In the genomic region with DNA sequence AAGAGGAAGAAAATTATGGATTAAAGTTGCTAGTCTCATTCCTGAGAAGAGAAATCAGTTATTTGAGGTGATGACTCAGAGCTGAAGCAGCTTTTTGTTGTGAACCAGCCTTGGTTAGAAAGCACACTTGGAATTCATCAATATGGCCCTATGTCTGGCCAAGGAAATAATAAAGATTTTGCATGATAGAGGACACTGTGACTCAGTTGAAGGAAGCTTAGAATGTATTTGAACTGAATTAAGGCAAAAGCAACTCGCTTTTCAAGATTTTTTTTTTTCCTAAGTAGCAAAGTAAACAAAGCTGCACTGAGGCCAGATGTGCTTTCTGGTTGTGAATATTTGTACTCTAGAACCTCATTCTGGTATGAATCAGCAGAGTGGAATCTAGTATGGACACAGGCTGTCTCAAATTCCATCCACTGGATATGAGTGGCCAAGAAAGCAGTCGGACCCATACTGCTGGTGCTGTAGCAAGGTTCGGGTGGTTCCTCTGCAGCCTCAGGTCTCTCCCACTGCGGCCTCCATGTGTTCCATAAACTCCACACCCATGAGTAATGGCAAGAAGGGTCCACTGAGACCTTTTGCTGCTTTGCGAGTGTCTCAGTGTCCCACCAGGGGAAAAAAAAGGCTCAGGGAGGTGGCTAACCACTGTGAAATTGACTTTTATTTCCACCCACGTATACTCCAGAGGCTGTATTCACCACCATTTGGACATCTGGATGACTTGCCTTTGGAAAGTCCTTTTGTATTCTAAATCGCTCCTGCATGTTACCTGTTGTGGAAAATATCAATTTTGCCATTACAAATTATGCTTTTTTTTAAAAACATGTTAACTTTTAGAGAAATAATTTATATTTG, we compare ENCODE assay signal across 8 cellular contexts. TPM values are rescaled to one million over a fixed set of nuclear protein-coding genes. Genes with fewer than 3 reads are reported as not detected.
A peak's percentile ranks its signal among the peaks of the same experiment; 100 is the strongest.
DNase-seq lines count a peak whose midpoint lies in the region; ATAC-seq and TF ChIP-seq lines count a peak whose summit lies in the region.

No MANE protein-coding gene starts in this region.

- intact Hi-C loops in Caco-2 (cut with micrococcal nuclease; ENCODE audit: unreplicated experiment) (loop anchor here (1.0 to 5.0 kb wide), 2 partner anchors 33 to 42 kb away; no protein-coding TSS in a partner anchor), PC-3 (cut with micrococcal nuclease) (loop anchor here (1.0 to 2.0 kb wide), 4 partner anchors 30 to 141 kb away; partner anchors contain the start of gene TGFBR2), left colon (cut with DNase I, micrococcal nuclease) (no loop called here)

- H3K9me3 ChIP-seq in Caco-2 (no peaks in the 10 kb centered on the region), PC-3 (ENCODE audit: low read length) (no peaks in the 10 kb centered on the region), endodermal cell (ENCODE audit: control insufficient read depth, low read length) (no peaks in the 10 kb centered on the region)

- H3K4me1 Mint-ChIP-seq in Caco-2 (ENCODE audit: low read depth, unreplicated experiment) (peaks cover 69% of the 10 kb centered on the region), endodermal cell (peaks cover 42% of the 10 kb centered on the region)
- H3K4me1 Mint-ChIP-seq in natural killer cell treated with Interleukin-12 subunit alpha and Interleukin-12 subunit beta and Interleukin-15 and Interleukin-18, amount 100 ng/mL, for 72 hours (ENCODE audit: low read depth in 2 of 2) = peaks cover 73 to 88% of the 10 kb centered on the region in 2 donors

- H4K20me1 ChIP-seq in PC-3 (ENCODE audit: low read length) = no peaks in the 10 kb centered on the region

- DNase-seq in Caco-2 (peak in 1 of 2 experiments; percentile 42), PC-3 (peak; percentile 97), endodermal cell (no peak), left colon (no peak), NCI-H82 (lab: John Stamatoyannopoulos, UW) (no peak)
- DNase-seq in natural killer cell treated with Interleukin-12 subunit alpha and Interleukin-12 subunit beta and Interleukin-15 and Interleukin-18, amount 100 ng/mL, for 72 hours (ENCODE audit: low spot score) = no peak

- POLR2A ChIA-PET in Caco-2 (lab: Charles Lee) = no interaction called here
- POLR2A ChIA-PET in PC-3 (lab: Charles Lee; ENCODE audit: unreplicated experiment) = interaction anchor here (0.5 to 1.0 kb wide), 6 partner anchors 44 to 545 kb away, joined by 3 to 14 read pairs (median 6); partner anchors contain the start of gene TGFBR2

- H3K79me2 ChIP-seq in PC-3 (ENCODE audit: low read length) = peaks cover 43% of the 10 kb centered on the region

- H3K4me1 ChIP-seq in Caco-2 (peaks cover 49% of the 10 kb centered on the region), PC-3 (ENCODE audit: insufficient read depth, low read length) (peaks cover 63% of the 10 kb centered on the region), endodermal cell (ENCODE audit: control insufficient read depth, insufficient read depth, low read length) (peaks cover 9% of the 10 kb centered on the region)

- H3K9me2 ChIP-seq in PC-3 (replicated peaks; ENCODE audit: low read length) = no peaks in the 10 kb centered on the region

- peak overlapping the region; percentile 69 for H3K4me2 ChIP-seq in PC-3 (ENCODE audit: low read length)

- no peaks in the 10 kb centered on the region for H3K9me3 Mint-ChIP-seq in Caco-2 (ENCODE audit: unreplicated experiment)
- no peaks in the 10 kb centered on the region for H3K9me3 Mint-ChIP-seq in endodermal cell
- no peaks in the 10 kb centered on the region for H3K9me3 Mint-ChIP-seq in natural killer cell treated with Interleukin-12 subunit alpha and Interleukin-12 subunit beta and Interleukin-15 and Interleukin-18, amount 100 ng/mL, for 72 hours

- H3K4me3 Mint-ChIP-seq in Caco-2 (ENCODE audit: unreplicated experiment) (peak overlapping the region; percentile 5), endodermal cell (no peak overlapping the region)
- H3K4me3 Mint-ChIP-seq in natural killer cell treated with Interleukin-12 subunit alpha and Interleukin-12 subunit beta and Interleukin-15 and Interleukin-18, amount 100 ng/mL, for 72 hours = peak overlapping the region; percentile 71

- H3K36me3 ChIP-seq in Caco-2 (ENCODE audit: control insufficient read depth, insufficient read depth, low read length) (peaks cover 8% of the 10 kb centered on the region), PC-3 (ENCODE audit: low read depth, low read length) (peaks cover 67% of the 10 kb centered on the region), endodermal cell (ENCODE audit: control insufficient read depth, insufficient read depth, low read length) (peaks cover 41% of the 10 kb centered on the region)

- no TSS peak for BruUV-seq in Caco-2 (replicated peaks; lab: Mats Ljungman, UMichigan)
- no TSS peak for BruUV-seq in PC-3 (replicated peaks; lab: Mats Ljungman, UMichigan)

- ATAC-seq in PC-3 = peak; percentile 84
- ATAC-seq in natural killer cell treated with Interleukin-12 subunit alpha and Interleukin-12 subunit beta and Interleukin-15 and Interleukin-18, amount 100 ng/mL, for 72 hours = no peak
- ATAC-seq in left colon = no peak
- ATAC-seq in HG03469 (IDR thresholded peaks at IDR 0.05; ENCODE audit: unreplicated experiment) = no peak
- ATAC-seq in GM21786 (IDR thresholded peaks at IDR 0.05; ENCODE audit: unreplicated experiment) = no peak

- peak overlapping the region; percentile 87 for H3K27ac ChIP-seq in PC-3 (ENCODE audit: low read length)
- H3K27ac ChIP-seq in endodermal cell (ENCODE audit: low read depth, low read length) = peak overlapping the region; percentile 31

- H3K4me3 ChIP-seq in Caco-2 (ENCODE audit: low read depth, low read length) (no peak overlapping the region), PC-3 (ENCODE audit: low read length) (peak overlapping the region; percentile 23; the same call in 1 of the 2 replicates), endodermal cell (ENCODE audit: low read length) (no peak overlapping the region)

- H3F3A ChIP-seq in PC-3 (ENCODE audit: low read length, unreplicated experiment) = peaks cover 25% of the 10 kb centered on the region

- CTCF ChIA-PET in Caco-2 (lab: Charles Lee) (no interaction called here), PC-3 (lab: Charles Lee) (no interaction called here)

- H3K27ac Mint-ChIP-seq in Caco-2 (ENCODE audit: unreplicated experiment) (peak overlapping the region; percentile 46), endodermal cell (peak overlapping the region; percentile 71)
- peak overlapping the region; percentile 81 to 99 for H3K27ac Mint-ChIP-seq in natural killer cell treated with Interleukin-12 subunit alpha and Interleukin-12 subunit beta and Interleukin-15 and Interleukin-18, amount 100 ng/mL, for 72 hours

- no peaks in the 10 kb centered on the region for H3K27me3 Mint-ChIP-seq in Caco-2 (ENCODE audit: insufficient read depth, unreplicated experiment)
- no peaks in the 10 kb centered on the region for H3K27me3 Mint-ChIP-seq in endodermal cell (ENCODE audit: insufficient read depth)
- H3K27me3 Mint-ChIP-seq in natural killer cell treated with Interleukin-12 subunit alpha and Interleukin-12 subunit beta and Interleukin-15 and Interleukin-18, amount 100 ng/mL, for 72 hours = no peaks in the 10 kb centered on the region

- no peak overlapping the region for H2AFZ ChIP-seq in PC-3 (ENCODE audit: low read length)

- H3K27me3 ChIP-seq in Caco-2 (replicated peaks; ENCODE audit: control insufficient read depth, insufficient read depth, low read length) = no peaks in the 10 kb centered on the region
- H3K27me3 ChIP-seq in PC-3 (ENCODE audit: low read length) = no peaks in the 10 kb centered on the region
- H3K27me3 ChIP-seq in endodermal cell (ENCODE audit: control insufficient read depth, insufficient read depth, low read length, poor library complexity, severe bottlenecking) = no peaks in the 10 kb centered on the region

- H3K9ac ChIP-seq in PC-3 (ENCODE audit: low read length) = peak overlapping the region; percentile 41; the same call in 1 of the 2 replicates
- no peak overlapping the region for H3K9ac ChIP-seq in endodermal cell (ENCODE audit: extremely low read depth, low read length, poor library complexity, severe bottlenecking)

- TF ChIP-seq CTCF in Caco-2 (IDR thresholded peaks at IDR 0.05; ENCODE audit: insufficient read depth in 1 of 2, low read depth in 1 of 2, low read length in 1 of 2, severe bottlenecking in 1 of 2, unreplicated experiment in 1 of 2) (no peak), PC-3 (conservative IDR thresholded peaks at IDR 0.05; ENCODE audit: low read depth, low read length) (no peak), endodermal cell (conservative IDR thresholded peaks at IDR 0.05) (no peak)

- peaks cover 95% of the 10 kb centered on the region for H3K36me3 Mint-ChIP-seq in Caco-2 (ENCODE audit: insufficient read depth, unreplicated experiment)
- peaks cover 27% of the 10 kb centered on the region for H3K36me3 Mint-ChIP-seq in endodermal cell (ENCODE audit: low read depth)
- peaks cover 47% of the 10 kb centered on the region for H3K36me3 Mint-ChIP-seq in natural killer cell treated with Interleukin-12 subunit alpha and Interleukin-12 subunit beta and Interleukin-15 and Interleukin-18, amount 100 ng/mL, for 72 hours

- WGBS in endodermal cell (ENCODE audit: insufficient coverage in 1 of 2, insufficient read length in 1 of 2), 2 experiments = 88 to 92% methylated on average over 6 to 7 of the region's 7 CpGs

RNA-seq across cellular contexts. Expression of gene TGFBR2, which starts 53.1 kb away (rescaled TPM):
- 40.5 and 41.9 TPM in 2 replicates for total RNA-seq in Caco-2 (2022)
- 48.2 and 55.9 TPM in 2 replicates for total RNA-seq in PC-3 (2014; rRNA removed)
- 1 to 10 TPM; 6.0 to 9.6 TPM for total RNA-seq in endodermal cell
- 3.9 TPM for polyA plus RNA-seq in endodermal cell (2013, experiment 1 of 2)
- 3.6 TPM for polyA plus RNA-seq in endodermal cell (2013, experiment 2 of 2)
- 10 to 100 TPM; 37.3 to 38.6 TPM for total RNA-seq in natural killer cell treated with Interleukin-12 subunit alpha and Interleukin-12 subunit beta and Interleukin-15 and Interleukin-18, amount 100 ng/mL, for 72 hours
- 10 to 100 TPM; 43.0 to 57.6 TPM for total RNA-seq in left colon

Comparison
In these comparisons a context has a peak if more than half of its experiments do, and no peak if none do; other contexts are left out.
1. intact Hi-C loops: an anchor here in Caco-2 (1.0 to 5.0 kb wide) and PC-3 (1.0 to 2.0 kb wide); none called in left colon.